ENCODE assay signal across 8 cellular contexts in genomic region chr6:84764332-84765049, GRCh38. TPM values are rescaled to one million over a fixed set of nuclear protein-coding genes. Genes with fewer than 3 reads are reported as not detected.
DNase-seq lines count a peak whose midpoint lies in the region; ATAC-seq and TF ChIP-seq lines count a peak whose summit lies in the region.

Gene TBX18 (minus strand): TSS chr6:84764598. CDS start chr6:84764181, 417 bp downstream.

- DNase-seq in NCI-H510A (lab: John Stamatoyannopoulos, UW) = peak; percentile 79
- DNase-seq in kidney epithelial cell (ENCODE audit: low read depth) = peak; percentile 86
- peak; percentile 64 for DNase-seq in smooth muscle cell (lab: John Stamatoyannopoulos, UW; ENCODE audit: unreplicated experiment)
- no peak for DNase-seq in NCI-H187 (lab: John Stamatoyannopoulos, UW)
- DNase-seq in activated gamma-delta T cell (lab: John Stamatoyannopoulos, UW) = no peak
- no peak for DNase-seq in prostate gland (ENCODE audit: low spot score)

- peak within 1 kb of the TSS; percentile 75 for H3K27ac ChIP-seq in cingulate gyrus (ENCODE audit: low read depth, low read length)
- peak within 1 kb of the TSS; percentile 20 for H3K27ac ChIP-seq in smooth muscle cell (ENCODE audit: low read depth)
- H3K27ac ChIP-seq in prostate gland = no peak within 1 kb of the TSS

- peak within 1 kb of the TSS; percentile 86 for H2AFZ ChIP-seq in smooth muscle cell (ENCODE audit: low read depth)

- peak; percentile 21 for TF ChIP-seq CTCF in kidney epithelial cell (IDR thresholded peaks at IDR 0.05; ENCODE audit: insufficient read depth, low read length, poor library complexity, severe bottlenecking)
- no peak for TF ChIP-seq CTCF in smooth muscle cell (IDR thresholded peaks at IDR 0.05; ENCODE audit: borderline replicate concordance, insufficient read depth, poor library complexity, severe bottlenecking)
- TF ChIP-seq CTCF in prostate gland (IDR thresholded peaks at IDR 0.05) = no peak

- H3K79me2 ChIP-seq in smooth muscle cell (ENCODE audit: low read depth) = no peaks in the 10 kb centered on the region

- no peak within 1 kb of the TSS for H3K9ac ChIP-seq in smooth muscle cell (ENCODE audit: low read depth)

- H4K20me1 ChIP-seq in smooth muscle cell (ENCODE audit: low read depth) = no peaks in the 10 kb centered on the region

- intact Hi-C loops in prostate gland (cut with DNase I) = no loop called here

- WGBS in smooth muscle cell (ENCODE audit: low lambda C conversion rate) = 1% methylated on average over 42 of the region's 42 CpGs
- 4% methylated on average over 42 of the region's 42 CpGs for WGBS in prostate gland

- H3K36me3 ChIP-seq in kidney epithelial cell (ENCODE audit: control insufficient read depth, insufficient read depth, low read length) (no peaks in the 10 kb centered on the region), smooth muscle cell (ENCODE audit: low read depth) (no peaks in the 10 kb centered on the region), prostate gland (no peaks in the 10 kb centered on the region)

- H3K4me1 ChIP-seq in smooth muscle cell (ENCODE audit: low read depth) (peaks cover 6% of the 10 kb centered on the region), prostate gland (replicated peaks) (no peaks in the 10 kb centered on the region)

- H3K9me3 ChIP-seq in smooth muscle cell (replicated peaks; ENCODE audit: low read depth) (no peaks in the 10 kb centered on the region), prostate gland (no peaks in the 10 kb centered on the region)

- ATAC-seq in GM21423 (IDR thresholded peaks at IDR 0.05; ENCODE audit: unreplicated experiment) = peak; percentile 68

- H3K4me3 ChIP-seq in kidney epithelial cell (ENCODE audit: low read depth, low read length) = peak within 1 kb of the TSS; percentile 65
- peak within 1 kb of the TSS; percentile 57 for H3K4me3 ChIP-seq in smooth muscle cell
- peak within 1 kb of the TSS in 1 of 2 donors; percentile 6 for H3K4me3 ChIP-seq in prostate gland

- H3K27me3 ChIP-seq in kidney epithelial cell (ENCODE audit: control insufficient read depth, insufficient read depth, low read length) (peaks cover 60% of the 10 kb centered on the region), smooth muscle cell (ENCODE audit: low read depth) (peaks cover 91% of the 10 kb centered on the region), prostate gland (replicated peaks; ENCODE audit: insufficient read depth) (peaks cover 51% of the 10 kb centered on the region)

- H3K4me2 ChIP-seq in smooth muscle cell = peak within 1 kb of the TSS; percentile 84

- H3F3A ChIP-seq in smooth muscle cell (ENCODE audit: low read depth) = no peaks in the 10 kb centered on the region

- TF ChIP-seq POLR2A in prostate gland (IDR thresholded peaks at IDR 0.05) = no peak

RNA-seq across cellular contexts. Expression of gene TBX18, which starts in this region (rescaled TPM):
- total RNA-seq in kidney epithelial cell = 0.46 and 0.48 TPM in 2 replicates
- 2.3 TPM in 2 replicates for total RNA-seq in smooth muscle cell
- 0.59 and 0.67 TPM in 2 replicates for polyA plus RNA-seq in smooth muscle cell
- 1 to 10 TPM in 1 of 2 donors, under 1 TPM in 1; 0.05 to 3.4 TPM for total RNA-seq in prostate gland

Comparison
In these comparisons a context has a peak if more than half of its experiments do, and no peak if none do; other contexts are left out.
1. Peak in DNase-seq and H3K4me3 ChIP-seq in kidney epithelial cell; RNA of the gene not detected or under 1 TPM.
2. DNase-seq: peak in NCI-H510A (single experiment) and smooth muscle cell (single experiment); none in NCI-H187 (0 of 2), activated gamma-delta T cell (single experiment) and prostate gland (single experiment).
3. H3K27ac ChIP-seq: peak in cingulate gyrus (single experiment) and smooth muscle cell (single experiment); none in prostate gland (0 of 2).